Comparison of ENCODE assay signal across 8 cellular contexts in the genomic region with DNA sequence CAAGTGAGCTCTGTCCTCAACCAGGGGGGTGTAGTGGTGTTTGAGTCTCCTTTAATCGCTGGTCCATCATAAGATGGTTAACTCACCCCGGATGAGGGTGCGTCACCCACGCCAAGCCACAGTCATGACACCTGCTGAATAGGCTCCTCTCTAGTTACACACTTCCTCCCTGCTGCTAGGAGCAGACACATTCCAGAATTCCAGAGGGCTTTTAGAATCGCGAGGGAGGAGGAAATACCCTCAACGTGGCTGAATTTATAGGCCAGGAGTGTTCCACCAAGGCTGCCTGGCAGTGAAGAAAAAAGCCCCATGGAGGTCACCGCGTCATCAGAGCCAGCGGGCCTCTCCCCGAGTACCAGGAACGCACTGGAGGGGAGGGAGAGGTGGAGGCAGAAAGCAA. TPM values are rescaled to one million over a fixed set of nuclear protein-coding genes. Genes with fewer than 3 reads are reported as not detected.
DNase-seq lines count a peak whose midpoint lies in the region; ATAC-seq and TF ChIP-seq lines count a peak whose summit lies in the region.

No MANE protein-coding gene starts in this region.

- H3K9me3 Mint-ChIP-seq in activated CD4-positive, alpha-beta memory T cell treated with anti-CD3 and anti-CD28 coated beads for 36 hours: no peaks in the 10 kb centered on the region

- POLR2A ChIA-PET in activated CD4-positive, alpha-beta memory T cell treated with anti-CD3 and anti-CD28 coated beads for 36 hours (lab: Charles Lee): interaction anchor here (0.6 to 1.4 kb wide), 3 partner anchors 17 to 171 kb away, joined by 3 to 8 read pairs (median 3); partner anchors contain the start of gene RFESD

- no peak for DNase-seq in HL-60 (ENCODE audit: low read depth in 1 of 2, low spot score in 1 of 2)
- DNase-seq in activated CD4-positive, alpha-beta memory T cell treated with anti-CD3 and anti-CD28 coated beads for 36 hours: peak; percentile 67
- DNase-seq in cardiac muscle cell (ENCODE audit: low read depth in 1 of 2, low spot score in 1 of 2): no peak
- no peak for DNase-seq in hypothalamus (lab: John Stamatoyannopoulos, UW)

- peak overlapping the region; percentile 82 for H3K27ac Mint-ChIP-seq in activated CD4-positive, alpha-beta memory T cell treated with anti-CD3 and anti-CD28 coated beads for 36 hours

- H3K4me1 Mint-ChIP-seq in activated CD4-positive, alpha-beta memory T cell treated with anti-CD3 and anti-CD28 coated beads for 36 hours (ENCODE audit: low read depth): peaks cover 69% of the 10 kb centered on the region

- H3K9me3 ChIP-seq in cardiac muscle cell (ENCODE audit: low read depth) (no peaks in the 10 kb centered on the region), skeletal muscle tissue (ENCODE audit: control insufficient read depth in 3 of 3, low read length in 3 of 3) (no peaks in the 10 kb centered on the region)

- peak overlapping the region; percentile 71 for H3K27ac ChIP-seq in HL-60 (replicated peaks)
- H3K27ac ChIP-seq in cardiac muscle cell: peak overlapping the region; percentile 38
- peak overlapping the region; percentile 58 for H3K27ac ChIP-seq in skeletal muscle tissue (ENCODE audit: low read depth, low read length)

- TF ChIP-seq CTCF in HL-60 (IDR thresholded peaks at IDR 0.05; ENCODE audit: insufficient read depth, low read length) (no peak), cardiac muscle cell (IDR thresholded peaks at IDR 0.05; ENCODE audit: low read depth, low read length) (no peak)

- CTCF ChIA-PET in activated CD4-positive, alpha-beta memory T cell treated with anti-CD3 and anti-CD28 coated beads for 36 hours (lab: Charles Lee): interaction anchor here (0.7 to 8.4 kb wide), 10 partner anchors 8 to 520 kb away, joined by 3 to 63 read pairs (median 4); partner anchors contain the start of gene RFESD

- intact Hi-C loops in activated CD4-positive, alpha-beta memory T cell treated with anti-CD3 and anti-CD28 coated beads for 36 hours (cut with micrococcal nuclease): no loop called here

- ATAC-seq in HG02798 (IDR thresholded peaks at IDR 0.05; ENCODE audit: poor library complexity, unreplicated experiment): no peak
- no peak for ATAC-seq in GM21576 (IDR thresholded peaks at IDR 0.05; ENCODE audit: unreplicated experiment)
- no peak for ATAC-seq in GM18511 (IDR thresholded peaks at IDR 0.05; ENCODE audit: unreplicated experiment)

- H3K27me3 Mint-ChIP-seq in activated CD4-positive, alpha-beta memory T cell treated with anti-CD3 and anti-CD28 coated beads for 36 hours: no peaks in the 10 kb centered on the region

- H3K9ac ChIP-seq in skeletal muscle tissue (ENCODE audit: low read depth in 1 of 3, low read length in 3 of 3): peak overlapping the region; percentile 42 to 58 (median 55)

- H3K4me3 ChIP-seq in HL-60 (replicated peaks; ENCODE audit: insufficient read depth, low read length): peak overlapping the region; percentile 27
- no peak overlapping the region for H3K4me3 ChIP-seq in cardiac muscle cell
- peak overlapping the region in 1 of 3 donors; percentile 41 for H3K4me3 ChIP-seq in skeletal muscle tissue (ENCODE audit: low read length in 3 of 3)

- peaks cover 12% of the 10 kb centered on the region for H3K36me3 Mint-ChIP-seq in activated CD4-positive, alpha-beta memory T cell treated with anti-CD3 and anti-CD28 coated beads for 36 hours

- peak overlapping the region; percentile 70 for H3K4me3 Mint-ChIP-seq in activated CD4-positive, alpha-beta memory T cell treated with anti-CD3 and anti-CD28 coated beads for 36 hours

- H3K36me3 ChIP-seq in cardiac muscle cell (peaks cover 4% of the 10 kb centered on the region), skeletal muscle tissue (ENCODE audit: control insufficient read depth in 3 of 3, insufficient read depth in 3 of 3, low read length in 3 of 3) (peaks cover 12 to 21% (median 15%) of the 10 kb centered on the region in 3 donors)

- H3K27me3 ChIP-seq in HL-60 (ENCODE audit: insufficient read depth, poor library complexity, severe bottlenecking): no peaks in the 10 kb centered on the region
- H3K27me3 ChIP-seq in cardiac muscle cell: no peaks in the 10 kb centered on the region
- H3K27me3 ChIP-seq in skeletal muscle tissue (ENCODE audit: control insufficient read depth in 3 of 3, insufficient read depth in 3 of 3, low read length in 3 of 3): no peaks in the 10 kb centered on the region

- H3K4me1 ChIP-seq in cardiac muscle cell (ENCODE audit: low read depth) (peaks cover 29% of the 10 kb centered on the region), skeletal muscle tissue (ENCODE audit: control insufficient read depth in 3 of 3, insufficient read depth in 3 of 3, low read length in 3 of 3) (peaks cover 32 to 71% (median 42%) of the 10 kb centered on the region in 3 donors)

RNA-seq across cellular contexts. Expression of gene GLRX, which starts 5.1 kb away (rescaled TPM):
- 10 to 100 TPM; 33.2 to 34.0 TPM for total RNA-seq in activated CD4-positive, alpha-beta memory T cell treated with anti-CD3 and anti-CD28 coated beads for 36 hours
- total RNA-seq in cardiac muscle cell: 15.7 and 23.9 TPM in 2 replicates
- polyA plus RNA-seq in cardiac muscle cell: 51.1 and 54.8 TPM in 2 replicates
- total RNA-seq in skeletal muscle tissue: 6.8 TPM
